11 cellular contexts compared by ENCODE assay signal in the genomic region with DNA sequence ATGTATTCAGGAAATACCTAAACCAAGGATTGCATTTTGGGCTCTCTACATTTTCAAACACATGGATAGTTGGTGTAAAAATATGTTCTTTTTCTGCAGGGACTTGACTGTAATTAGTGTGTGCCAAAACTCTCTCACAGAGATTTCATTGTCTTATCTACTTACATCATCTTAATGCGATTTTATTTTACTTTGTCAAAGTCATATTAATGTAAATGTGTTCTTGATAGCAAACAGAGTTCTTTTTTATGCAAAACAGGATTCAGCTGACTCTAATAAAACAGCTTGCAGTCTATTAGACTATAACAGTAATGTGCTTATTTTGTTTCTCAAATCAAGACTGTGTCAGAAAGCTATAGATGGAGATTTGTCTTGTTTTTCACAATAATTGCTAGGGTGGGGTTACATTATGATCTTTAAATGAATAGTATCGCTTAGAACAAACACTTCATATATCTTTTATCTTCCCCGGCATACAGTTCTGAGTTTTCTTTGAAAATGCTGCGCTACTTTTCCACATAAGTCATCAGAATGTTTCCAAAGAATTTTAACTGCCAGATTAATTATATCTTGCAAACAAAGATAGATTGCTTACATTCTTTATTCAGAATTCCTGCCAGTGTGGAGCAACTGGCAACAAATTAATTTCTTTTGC.
DNase-seq lines count a peak whose midpoint lies in the region; ATAC-seq and TF ChIP-seq lines count a peak whose summit lies in the region.
"Had no signal": no experiment of that assay in that cellular context is flagged by ENCODE, and none has a peak within 500 bp of the region (broad histone marks: within the 10 kb centered on the region; RNA-seq: fewer than 3 reads in every experiment).

No MANE protein-coding gene starts in this region.

- no peaks in the 10 kb centered on the region for H3K9me2 ChIP-seq in MM.1S (replicated peaks; ENCODE audit: insufficient read depth, low read length)

- H2AFZ ChIP-seq in MM.1S (ENCODE audit: low read length) = no peak overlapping the region

- TF ChIP-seq CTCF in HEK293 (tag by site-specific recombination; IDR thresholded peaks at IDR 0.05) = no peak
- no peak for TF ChIP-seq CTCF in MM.1S (IDR thresholded peaks at IDR 0.05; ENCODE audit: low read length)

- no peak for ATAC-seq in HG03521 (IDR thresholded peaks at IDR 0.05; ENCODE audit: unreplicated experiment)
- ATAC-seq in HG02798 (IDR thresholded peaks at IDR 0.05; ENCODE audit: poor library complexity, unreplicated experiment) = no peak

- no peak overlapping the region for H3K4me2 ChIP-seq in MM.1S (ENCODE audit: low read depth, low read length)

- POLR2A ChIA-PET in HEK293 (lab: Yijun Ruan, JAX) = interaction anchor here (1.0 kb wide), 1 partner anchor 67 kb away, joined by 3 read pairs; no protein-coding TSS in a partner anchor

- no peak overlapping the region for H3K9ac ChIP-seq in MM.1S (ENCODE audit: low read length)

- H3K9me3 ChIP-seq in HEK293 (ENCODE audit: control insufficient read depth, insufficient read depth, low read depth, low read length) (no peaks in the 10 kb centered on the region), MM.1S (replicated peaks; ENCODE audit: insufficient read depth, low read length) (no peaks in the 10 kb centered on the region)

- no peaks in the 10 kb centered on the region for H3K36me3 ChIP-seq in HEK293 (ENCODE audit: control insufficient read depth in 2 of 2, insufficient read depth in 1 of 2, low read length in 2 of 2)
- no peaks in the 10 kb centered on the region for H3K36me3 ChIP-seq in MM.1S (replicated peaks; ENCODE audit: insufficient read depth, low read length)

- H3K4me1 ChIP-seq in HEK293 (ENCODE audit: control insufficient read depth, insufficient read depth, low read length) = peaks cover 19% of the 10 kb centered on the region
- peaks cover 5% of the 10 kb centered on the region for H3K4me1 ChIP-seq in MM.1S (ENCODE audit: low read length)

- CTCF ChIA-PET in HEK293 (lab: Yijun Ruan, JAX) = interaction anchor here (0.6 to 1.4 kb wide), 6 partner anchors 14 to 1077 kb away, joined by 3 to 12 read pairs (median 4); no protein-coding TSS in a partner anchor

- H3K4me3 ChIP-seq in HEK293 (ENCODE audit: low read depth, low read length) (no peak overlapping the region; the same call in 1 of the 2 replicates), skin epidermis (no peak overlapping the region), MM.1S (ENCODE audit: low read length) (no peak overlapping the region)

- H4K20me1 ChIP-seq in MM.1S (ENCODE audit: insufficient read depth, low read length) = no peaks in the 10 kb centered on the region

- peak; percentile 46 for DNase-seq in SW480 (ENCODE audit: low spot score)
- peak; percentile 61 for DNase-seq in foreskin melanocyte
- DNase-seq in central memory CD4-positive, alpha-beta T cell = no peak
- no peak for DNase-seq in MM.1S
- DNase-seq: activated naive CD4-positive, alpha-beta T cell treated with Interleukin-2 at 50 U/mL for 16 hours; NCI-H1930; T1000 had no signal

- H3K27ac ChIP-seq in HEK293 (ENCODE audit: extremely low read depth, low read depth, low read length) = peak overlapping the region; percentile 22; the same call in 1 of the 2 replicates
- H3K27ac ChIP-seq in skin epidermis = peak overlapping the region in 18 of 21 experiments; percentile 14 to 81 (median 58)
- H3K27ac ChIP-seq in MM.1S (ENCODE audit: low read length) = no peak overlapping the region

- no peaks in the 10 kb centered on the region for H3K79me2 ChIP-seq in MM.1S (ENCODE audit: low read length)

- no peaks in the 10 kb centered on the region for H3F3A ChIP-seq in MM.1S (ENCODE audit: insufficient read depth, low read length)

- H3K27me3 ChIP-seq in MM.1S (replicated peaks; ENCODE audit: insufficient read depth, low read length) = no peaks in the 10 kb centered on the region

TF ChIP-seq in HEK293, 187 proteins besides CTCF, POLR2A, EP300 and RAD21 (continues in another document):
- TF ChIP-seq INSM2 (tag by site-specific recombination; IDR thresholded peaks at IDR 0.05) (no peak), GLI2 (tag by site-specific recombination; IDR thresholded peaks at IDR 0.05; ENCODE audit: borderline replicate concordance, low read depth) (no peak), BCL11B (tag by site-specific recombination; IDR thresholded peaks at IDR 0.05; ENCODE audit: low read depth) (peak; percentile 70; the same call in 1 of the 2 replicates), MYNN (tag by site-specific recombination; IDR thresholded peaks at IDR 0.05; ENCODE audit: borderline replicate concordance) (no peak), PRDM2 (tag by site-specific recombination; IDR thresholded peaks at IDR 0.05; ENCODE audit: borderline replicate concordance) (no peak), ZNF501 (tag by site-specific recombination; IDR thresholded peaks at IDR 0.05) (no peak), ZNF596 (tag by site-specific recombination; IDR thresholded peaks at IDR 0.05) (peak; percentile 42; the same call in 1 of the 2 replicates), KLF7 (tag by site-specific recombination; IDR thresholded peaks at IDR 0.05; ENCODE audit: borderline replicate concordance) (no peak), ZNF433 (tag by site-specific recombination; IDR thresholded peaks at IDR 0.05; ENCODE audit: low read depth) (no peak), TCF7L2 (IDR thresholded peaks at IDR 0.05; ENCODE audit: borderline replicate concordance, low read depth, low read length) (peak; percentile 69)
- TF ChIP-seq, protein P1, sequence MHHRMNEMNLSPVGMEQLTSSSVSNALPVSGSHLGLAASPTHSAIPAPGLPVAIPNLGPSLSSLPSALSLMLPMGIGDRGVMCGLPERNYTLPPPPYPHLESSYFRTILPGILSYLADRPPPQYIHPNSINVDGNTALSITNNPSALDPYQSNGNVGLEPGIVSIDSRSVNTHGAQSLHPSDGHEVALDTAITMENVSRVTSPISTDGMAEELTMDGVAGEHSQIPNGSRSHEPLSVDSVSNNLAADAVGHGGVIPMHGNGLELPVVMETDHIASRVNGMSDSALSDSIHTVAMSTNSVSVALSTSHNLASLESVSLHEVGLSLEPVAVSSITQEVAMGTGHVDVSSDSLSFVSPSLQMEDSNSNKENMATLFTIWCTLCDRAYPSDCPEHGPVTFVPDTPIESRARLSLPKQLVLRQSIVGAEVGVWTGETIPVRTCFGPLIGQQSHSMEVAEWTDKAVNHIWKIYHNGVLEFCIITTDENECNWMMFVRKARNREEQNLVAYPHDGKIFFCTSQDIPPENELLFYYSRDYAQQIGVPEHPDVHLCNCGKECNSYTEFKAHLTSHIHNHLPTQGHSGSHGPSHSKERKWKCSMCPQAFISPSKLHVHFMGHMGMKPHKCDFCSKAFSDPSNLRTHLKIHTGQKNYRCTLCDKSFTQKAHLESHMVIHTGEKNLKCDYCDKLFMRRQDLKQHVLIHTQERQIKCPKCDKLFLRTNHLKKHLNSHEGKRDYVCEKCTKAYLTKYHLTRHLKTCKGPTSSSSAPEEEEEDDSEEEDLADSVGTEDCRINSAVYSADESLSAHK (tag by site-specific recombination; IDR thresholded peaks at IDR 0.05) = peak; percentile 62; the same call in 1 of the 2 replicates

Comparison
In these comparisons a context has a peak if more than half of its experiments do, and no peak if none do; other contexts are left out.
1. DNase-seq: peak in SW480 (single experiment) and foreskin melanocyte (single experiment); none in central memory CD4-positive, alpha-beta T cell (single experiment) and MM.1S (single experiment).